Comparison of ENCODE assay signal across 17 cellular contexts in the genomic region with DNA sequence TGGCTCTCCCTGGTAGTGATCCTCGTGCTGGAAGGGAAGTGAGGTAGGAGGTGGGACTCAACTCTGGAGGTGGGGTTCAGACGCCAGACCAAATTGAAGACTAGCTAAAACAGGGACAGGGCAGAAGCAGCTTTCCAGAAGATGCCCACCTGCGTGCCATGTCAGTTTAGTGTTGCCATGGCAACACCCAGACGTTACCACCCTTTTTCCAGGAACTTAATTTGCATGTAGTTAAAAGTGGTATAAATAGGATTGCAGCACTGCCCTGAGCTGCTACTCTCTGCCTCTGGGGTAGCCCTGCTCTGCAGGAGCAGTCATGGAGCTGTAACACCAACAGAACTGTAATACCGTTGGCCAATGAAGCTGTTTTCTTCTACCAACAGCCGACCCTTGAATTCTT.
"Had no signal": no experiment of that assay in that cellular context is flagged by ENCODE, and none has a peak within 500 bp of the region (broad histone marks: within the 10 kb centered on the region; RNA-seq: fewer than 3 reads in every experiment).

No MANE protein-coding gene starts in this region.

- DNase-seq: activated CD8-positive, alpha-beta memory T cell treated with anti-CD3 and anti-CD28 coated beads, Interleukin-2, amount 50 U/mL, for 4 hours; activated gamma-delta T cell; activated T-cell treated with anti-CD3 and anti-CD28 coated beads, Interleukin-2, amount 50 U/mL, for 72 hours; colonic mucosa; gastrocnemius medialis; heart left ventricle; left lung; nephron progenitor cell; nucleus accumbens; spleen; stimulated activated naive CD4-positive, alpha-beta T cell; T-helper 1 cell; upper lobe of right lung had no signal

- H3K4me3 ChIP-seq: ascending aorta, colonic mucosa, gastrocnemius medialis, heart left ventricle, left lung, spleen, upper lobe of right lung had no signal

- H3K4me3 Mint-ChIP-seq: central memory CD8-positive, alpha-beta T cell; mesothelial cell of epicardium; nephron progenitor cell had no signal

- H3K27me3 Mint-ChIP-seq: central memory CD8-positive, alpha-beta T cell had no signal

- H3K27ac Mint-ChIP-seq: mesothelial cell of epicardium, nephron progenitor cell had no signal

- H3K9me3 Mint-ChIP-seq: central memory CD8-positive, alpha-beta T cell; mesothelial cell of epicardium; nephron progenitor cell had no signal

- ATAC-seq: esophagus mucosa, gastrocnemius medialis, heart left ventricle, left lung, upper lobe of right lung had no signal

- H3K36me3 ChIP-seq: ascending aorta, colonic mucosa, heart left ventricle, upper lobe of right lung had no signal

- H3K4me1 Mint-ChIP-seq: mesothelial cell of epicardium, nephron progenitor cell had no signal

- H3K27me3 ChIP-seq: ascending aorta, colonic mucosa, gastrocnemius medialis, left lung, spleen, upper lobe of right lung had no signal
